ENCODE assay signal across 8 cellular contexts in genomic region chr5:157266286-157267007, GRCh38. TPM values are rescaled to one million over a fixed set of nuclear protein-coding genes. Genes with fewer than 3 reads are reported as not detected.
DNase-seq lines count a peak whose midpoint lies in the region; ATAC-seq lines count a peak whose summit lies in the region.

No MANE protein-coding gene starts in this region.

- peaks cover 12% of the 10 kb centered on the region for H3K4me1 ChIP-seq in endocrine pancreas (ENCODE audit: control insufficient read depth, insufficient read depth, low read length)
- H3K4me1 ChIP-seq in naive thymus-derived CD4-positive, alpha-beta T cell (ENCODE audit: control insufficient read depth in 2 of 2, insufficient read depth in 2 of 2, low read length in 2 of 2) = peaks cover 48 to 64% of the 10 kb centered on the region in 2 donors
- H3K4me1 ChIP-seq in aorta (ENCODE audit: control insufficient read depth in 1 of 2, insufficient read depth in 2 of 2, low read length in 2 of 2) = no peaks in the 10 kb centered on the region

- H3K9me3 Mint-ChIP-seq in naive thymus-derived CD4-positive, alpha-beta T cell = peaks cover 0 to 1% (median 0%) of the 10 kb centered on the region in 11 donors

- intact Hi-C loops in naive thymus-derived CD4-positive, alpha-beta T cell (cut with micrococcal nuclease) = loop anchor here (1.0 to 10.0 kb wide), 6 partner anchors 8 to 1938 kb away; partner anchors contain the start of genes LSM11 (in 1 of the 2) and RNF145 (in 1 of the 2)
- intact Hi-C loops in aorta (cut with DNase I) = no loop called here

- H3K4me1 Mint-ChIP-seq in naive thymus-derived CD4-positive, alpha-beta T cell = peaks cover 51 to 76% (median 72%) of the 10 kb centered on the region in 7 donors

- H3K27ac ChIP-seq in naive thymus-derived CD4-positive, alpha-beta T cell (ENCODE audit: low read depth, low read length) = peak overlapping the region; percentile 84
- H3K27ac ChIP-seq in aorta (ENCODE audit: low read depth in 1 of 2, low read length in 2 of 2) = no peak overlapping the region

- H3K9ac ChIP-seq in endocrine pancreas (ENCODE audit: control insufficient read depth, insufficient read depth, low read length) = peak overlapping the region; percentile 75

- no peaks in the 10 kb centered on the region for H3K9me3 ChIP-seq in endocrine pancreas (ENCODE audit: control insufficient read depth, low read length)
- H3K9me3 ChIP-seq in naive thymus-derived CD4-positive, alpha-beta T cell (ENCODE audit: control insufficient read depth in 2 of 3, low read length in 3 of 3) = no peaks in the 10 kb centered on the region
- H3K9me3 ChIP-seq in aorta (ENCODE audit: control insufficient read depth, low read length) = no peaks in the 10 kb centered on the region

- DNase-seq in ELF-1 (ENCODE audit: low read depth, low spot score) (peak; percentile 39), aorta (peak; percentile 50 to 79), KG1 (lab: John Stamatoyannopoulos, UW) (no peak)
- peak; percentile 67 for DNase-seq in activated CD4-positive, CD25-positive, alpha-beta regulatory T cell treated with anti-CD3 and anti-CD28 coated beads, Interleukin-2, amount 50 U/mL, for 72 hours
- peak in 6 of 9 donors; percentile 40 to 65 (median 48) for DNase-seq in naive thymus-derived CD4-positive, alpha-beta T cell

- CTCF ChIA-PET in naive thymus-derived CD4-positive, alpha-beta T cell (lab: Charles Lee) = interaction anchor here (1.6 to 6.0 kb wide), 5 partner anchors 13 to 117 kb away, joined by 4 to 25 read pairs (median 7); no protein-coding TSS in a partner anchor

- peaks cover 0 to 47% (median 16%) of the 10 kb centered on the region in 5 donors for H3K36me3 Mint-ChIP-seq in naive thymus-derived CD4-positive, alpha-beta T cell

- no peaks in the 10 kb centered on the region for H3K27me3 Mint-ChIP-seq in naive thymus-derived CD4-positive, alpha-beta T cell

- peak overlapping the region; percentile 84 to 99 (median 95) for H3K27ac Mint-ChIP-seq in naive thymus-derived CD4-positive, alpha-beta T cell

- H3K36me3 ChIP-seq in endocrine pancreas (ENCODE audit: control insufficient read depth, insufficient read depth, low read length) (no peaks in the 10 kb centered on the region), aorta (ENCODE audit: control insufficient read depth in 1 of 2, insufficient read depth in 2 of 2, low read length in 1 of 2) (no peaks in the 10 kb centered on the region)
- H3K36me3 ChIP-seq in naive thymus-derived CD4-positive, alpha-beta T cell (ENCODE audit: control insufficient read depth in 2 of 3, insufficient read depth in 3 of 3, low read length in 3 of 3) = no peaks in the 10 kb centered on the region

- 3% methylated on average over 54 to 62 of the region's 62 CpGs for WGBS in aorta, 2 donors

- peak; percentile 37 for ATAC-seq in GM21367 (IDR thresholded peaks at IDR 0.05; ENCODE audit: unreplicated experiment)
- ATAC-seq in HG03571 (IDR thresholded peaks at IDR 0.05; ENCODE audit: unreplicated experiment) = peak; percentile 49
- peak; percentile 37 for ATAC-seq in naive thymus-derived CD4-positive, alpha-beta T cell
- ATAC-seq in aorta (ENCODE audit: low FRiP score) = peak; percentile 51

- POLR2A ChIA-PET in naive thymus-derived CD4-positive, alpha-beta T cell (lab: Charles Lee) = interaction anchor here (0.6 to 14.7 kb wide), 18 partner anchors 10 to 113 kb away, joined by 3 to 200 read pairs (median 6); no protein-coding TSS in a partner anchor

- H3K27me3 ChIP-seq in endocrine pancreas (ENCODE audit: control insufficient read depth, insufficient read depth, low read length) (no peaks in the 10 kb centered on the region), aorta (ENCODE audit: control insufficient read depth in 1 of 2, insufficient read depth in 2 of 2, low read length in 1 of 2) (no peaks in the 10 kb centered on the region)
- no peaks in the 10 kb centered on the region for H3K27me3 ChIP-seq in naive thymus-derived CD4-positive, alpha-beta T cell (ENCODE audit: control insufficient read depth in 2 of 2, insufficient read depth in 2 of 2, low read length in 2 of 2)

- peak overlapping the region; percentile 44 for H3K4me3 ChIP-seq in endocrine pancreas (ENCODE audit: control insufficient read depth, insufficient read depth, low read length)
- H3K4me3 ChIP-seq in naive thymus-derived CD4-positive, alpha-beta T cell (ENCODE audit: low read length) = peak overlapping the region; percentile 83
- peak overlapping the region; percentile 71 to 97 for H3K4me3 ChIP-seq in aorta (ENCODE audit: low read length in 2 of 2)

- H3K4me3 Mint-ChIP-seq in naive thymus-derived CD4-positive, alpha-beta T cell = peak overlapping the region; percentile 85 to 99 (median 93)

RNA-seq across cellular contexts. Expression of gene CYFIP2, which starts 0.5 kb away (rescaled TPM):
- 100 to 1,000 TPM; 386 to 449 (median 401) TPM for total RNA-seq in naive thymus-derived CD4-positive, alpha-beta T cell
- 100 to 1,000 TPM; 522 to 755 TPM for polyA plus RNA-seq in naive thymus-derived CD4-positive, alpha-beta T cell
- 100 to 1,000 TPM in 1 of 2 donors, 10 to 100 TPM in 1; 42.0 to 144 TPM for total RNA-seq in aorta
- polyA plus RNA-seq in aorta = 100 to 1,000 TPM in 1 of 2 donors, 10 to 100 TPM in 1; 84.9 to 141 TPM

Comparison
In these comparisons a context has a peak if more than half of its experiments do, and no peak if none do; other contexts are left out.
1. intact Hi-C loops: an anchor here in naive thymus-derived CD4-positive, alpha-beta T cell (1.0 to 10.0 kb wide); none called in aorta.